In genomic region chr15:99315636-99316035, GRCh38 we compare ENCODE assay signal across 18 cellular contexts.
"Had no signal": no experiment of that assay in that cellular context is flagged by ENCODE, and none has a peak within 500 bp of the region (broad histone marks: within the 10 kb centered on the region; RNA-seq: fewer than 3 reads in every experiment).

No MANE protein-coding gene starts in this region.

- H3K36me3 ChIP-seq: ascending aorta, esophagus muscularis mucosa, thyroid gland, uterus had no signal

- DNase-seq: activated CD4-positive, alpha-beta T cell treated with anti-CD3 and anti-CD28 coated beads, Interleukin-2, amount 10 ng/mL, durations not matched to agents 24 days and 14 days; activated CD8-positive, alpha-beta T cell treated with anti-CD3 and anti-CD28 coated beads for 36 hours; activated naive CD4-positive, alpha-beta T cell treated with anti-CD3 and anti-CD28 coated beads, Interleukin-2, amount 10 ng/mL, durations not matched to agents 7 days and 5 days; activated T-cell treated with anti-CD3 and anti-CD28 coated beads, Interleukin-2, amount 50 U/mL, for 24 hours; cortex of kidney; effector CD4-positive, alpha-beta T cell; kidney; left ventricle myocardium inferior; mucosa of descending colon; naive B cell; stimulated activated CD4-positive, alpha-beta T cell treated with anti-CD3 and anti-CD28 coated beads, Interleukin-12 subunit alpha, Interleukin-12 subunit beta, amount 100 ng/mL, for 4 hours; stimulated activated CD4-positive, alpha-beta T cell treated with anti-CD3 and anti-CD28 coated beads, Interleukin-1b, Interleukin-23, amount 100 ng/mL, for 48 hours; stimulated activated CD8-positive, alpha-beta memory T cell treated with anti-CD3 and anti-CD28 coated beads, Interleukin-4, amount 100 ng/mL, for 48 hours; stimulated activated naive CD4-positive, alpha-beta T cell treated with Interleukin-2 at 50 U/mL for 16 hours; thyroid gland; uterus had no signal

- ATAC-seq: activated CD8-positive, alpha-beta T cell treated with anti-CD3 and anti-CD28 coated beads for 36 hours; mucosa of descending colon had no signal

- H3K27me3 ChIP-seq: ascending aorta, esophagus muscularis mucosa, thyroid gland, uterus had no signal

- H3K4me3 ChIP-seq: ascending aorta, esophagus muscularis mucosa, left ventricle myocardium inferior, mucosa of descending colon, thyroid gland, uterus had no signal

- H3K4me1 ChIP-seq: ascending aorta, thyroid gland, uterus had no signal

- H3K27ac ChIP-seq: ascending aorta, esophagus muscularis mucosa, left ventricle myocardium inferior, thyroid gland, uterus had no signal

- H3K9me3 ChIP-seq: thyroid gland had no signal
